In the genomic region with DNA sequence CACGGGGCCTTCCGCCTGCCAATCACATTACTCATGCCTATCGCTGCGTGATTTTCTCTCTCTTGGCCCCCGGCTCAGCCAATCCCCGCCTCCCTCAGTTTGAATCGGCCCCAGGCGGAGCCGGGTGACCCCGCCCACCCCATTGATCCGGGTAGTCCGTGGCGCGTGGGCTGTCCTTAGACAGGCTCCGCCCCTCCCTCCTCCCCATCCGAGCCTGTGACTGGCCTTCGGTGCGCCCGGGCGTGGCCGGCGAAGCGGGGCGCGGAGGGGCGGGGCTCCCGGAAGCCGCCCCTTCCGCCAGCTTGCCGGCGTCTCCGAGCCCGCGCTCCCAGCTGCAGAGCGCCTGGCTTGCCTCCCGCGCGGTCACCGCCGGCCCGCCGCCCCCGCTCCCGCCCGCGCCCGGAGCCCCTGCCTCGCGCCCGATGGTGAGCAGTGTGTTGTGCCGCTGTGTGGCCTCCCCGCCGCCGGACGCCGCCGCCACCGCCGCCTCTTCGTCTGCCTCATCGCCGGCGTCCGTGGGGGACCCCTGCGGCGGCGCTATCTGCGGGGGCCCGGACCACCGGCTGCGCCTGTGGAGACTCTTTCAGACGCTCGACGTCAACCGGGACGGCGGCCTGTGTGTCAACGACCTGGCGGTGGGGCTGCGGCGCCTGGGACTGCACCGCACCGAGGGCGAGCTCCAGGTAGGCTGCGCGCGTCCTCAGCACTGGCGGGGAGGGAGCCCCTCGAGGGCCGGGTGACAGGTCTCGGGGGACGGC, we compare ENCODE assay signal across 1 cellular context.
TF ChIP-seq lines count a peak whose summit lies in the region.

A gene (plus strand): TSS at position 335 of the 758 bp plus-strand sequence. CDS start 88 bp downstream, at position 423.

TF ChIP-seq in GM12878, 131 proteins besides CTCF, POLR2A, EP300 and RAD21 (continued from another document and continues in another):
- TF ChIP-seq, protein P1, sequence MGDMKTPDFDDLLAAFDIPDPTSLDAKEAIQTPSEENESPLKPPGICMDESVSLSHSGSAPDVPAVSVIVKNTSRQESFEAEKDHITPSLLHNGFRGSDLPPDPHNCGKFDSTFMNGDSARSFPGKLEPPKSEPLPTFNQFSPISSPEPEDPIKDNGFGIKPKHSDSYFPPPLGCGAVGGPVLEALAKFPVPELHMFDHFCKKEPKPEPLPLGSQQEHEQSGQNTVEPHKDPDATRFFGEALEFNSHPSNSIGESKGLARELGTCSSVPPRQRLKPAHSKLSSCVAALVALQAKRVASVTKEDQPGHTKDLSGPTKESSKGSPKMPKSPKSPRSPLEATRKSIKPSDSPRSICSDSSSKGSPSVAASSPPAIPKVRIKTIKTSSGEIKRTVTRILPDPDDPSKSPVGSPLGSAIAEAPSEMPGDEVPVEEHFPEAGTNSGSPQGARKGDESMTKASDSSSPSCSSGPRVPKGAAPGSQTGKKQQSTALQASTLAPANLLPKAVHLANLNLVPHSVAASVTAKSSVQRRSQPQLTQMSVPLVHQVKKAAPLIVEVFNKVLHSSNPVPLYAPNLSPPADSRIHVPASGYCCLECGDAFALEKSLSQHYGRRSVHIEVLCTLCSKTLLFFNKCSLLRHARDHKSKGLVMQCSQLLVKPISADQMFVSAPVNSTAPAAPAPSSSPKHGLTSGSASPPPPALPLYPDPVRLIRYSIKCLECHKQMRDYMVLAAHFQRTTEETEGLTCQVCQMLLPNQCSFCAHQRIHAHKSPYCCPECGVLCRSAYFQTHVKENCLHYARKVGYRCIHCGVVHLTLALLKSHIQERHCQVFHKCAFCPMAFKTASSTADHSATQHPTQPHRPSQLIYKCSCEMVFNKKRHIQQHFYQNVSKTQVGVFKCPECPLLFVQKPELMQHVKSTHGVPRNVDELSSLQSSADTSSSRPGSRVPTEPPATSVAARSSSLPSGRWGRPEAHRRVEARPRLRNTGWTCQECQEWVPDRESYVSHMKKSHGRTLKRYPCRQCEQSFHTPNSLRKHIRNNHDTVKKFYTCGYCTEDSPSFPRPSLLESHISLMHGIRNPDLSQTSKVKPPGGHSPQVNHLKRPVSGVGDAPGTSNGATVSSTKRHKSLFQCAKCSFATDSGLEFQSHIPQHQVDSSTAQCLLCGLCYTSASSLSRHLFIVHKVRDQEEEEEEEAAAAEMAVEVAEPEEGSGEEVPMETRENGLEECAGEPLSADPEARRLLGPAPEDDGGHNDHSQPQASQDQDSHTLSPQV (IDR thresholded peaks at IDR 0.05) = peak; percentile 29; the same call in 1 of the 2 replicates
- TF ChIP-seq ASH2L (IDR thresholded peaks at IDR 0.05; ENCODE audit: borderline replicate concordance, low read depth) (no peak), SP1 (IDR thresholded peaks at IDR 0.05; ENCODE audit: low read depth, low read length) (peak; percentile 85), STAT1 (conservative IDR thresholded peaks at IDR 0.05) (no peak), ETV6 (conservative IDR thresholded peaks at IDR 0.05 in 1 of 2, IDR thresholded peaks at IDR 0.05 in 1 of 2; ENCODE audit: borderline replicate concordance in 1 of 2, low read depth in 1 of 2) (no peak), FOS (IDR thresholded peaks at IDR 0.05; ENCODE audit: borderline replicate concordance, extremely low read depth, insufficient read length) (peak; percentile 47), PAX5 (IDR thresholded peaks at IDR 0.05; ENCODE audit: borderline replicate concordance, low read depth, low read length) (peak; percentile 69; the same call in 1 of the 2 replicates), BHLHE40 (IDR thresholded peaks at IDR 0.05; ENCODE audit: borderline replicate concordance in 1 of 2, low read depth in 2 of 2, low read length in 1 of 2) (peak in 1 of 2 experiments; percentile 53; a peak in 2 of 4 replicates), WRNIP1 (IDR thresholded peaks at IDR 0.05; ENCODE audit: borderline replicate concordance, low read depth, low read length) (no peak), RFX5 (IDR thresholded peaks at IDR 0.05; ENCODE audit: low read depth, low read length) (peak; percentile 39; the same call in 1 of the 2 replicates), TAF1 (IDR thresholded peaks at IDR 0.05; ENCODE audit: borderline replicate concordance, low read depth, low read length) (peak; percentile 79; the same call in 1 of the 2 replicates), LARP7 (IDR thresholded peaks at IDR 0.05) (peak; percentile 84), CREB1 (IDR thresholded peaks at IDR 0.05; ENCODE audit: low read depth) (no peak), CBX5 (IDR thresholded peaks at IDR 0.05; ENCODE audit: low read depth) (no peak)
- TF ChIP-seq, protein P2, sequence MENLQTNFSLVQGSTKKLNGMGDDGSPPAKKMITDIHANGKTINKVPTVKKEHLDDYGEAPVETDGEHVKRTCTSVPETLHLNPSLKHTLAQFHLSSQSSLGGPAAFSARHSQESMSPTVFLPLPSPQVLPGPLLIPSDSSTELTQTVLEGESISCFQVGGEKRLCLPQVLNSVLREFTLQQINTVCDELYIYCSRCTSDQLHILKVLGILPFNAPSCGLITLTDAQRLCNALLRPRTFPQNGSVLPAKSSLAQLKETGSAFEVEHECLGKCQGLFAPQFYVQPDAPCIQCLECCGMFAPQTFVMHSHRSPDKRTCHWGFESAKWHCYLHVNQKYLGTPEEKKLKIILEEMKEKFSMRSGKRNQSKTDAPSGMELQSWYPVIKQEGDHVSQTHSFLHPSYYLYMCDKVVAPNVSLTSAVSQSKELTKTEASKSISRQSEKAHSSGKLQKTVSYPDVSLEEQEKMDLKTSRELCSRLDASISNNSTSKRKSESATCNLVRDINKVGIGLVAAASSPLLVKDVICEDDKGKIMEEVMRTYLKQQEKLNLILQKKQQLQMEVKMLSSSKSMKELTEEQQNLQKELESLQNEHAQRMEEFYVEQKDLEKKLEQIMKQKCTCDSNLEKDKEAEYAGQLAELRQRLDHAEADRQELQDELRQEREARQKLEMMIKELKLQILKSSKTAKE (IDR thresholded peaks at IDR 0.05; ENCODE audit: low read depth, poor library complexity, severe bottlenecking) = no peak
- TF ChIP-seq, protein P3, sequence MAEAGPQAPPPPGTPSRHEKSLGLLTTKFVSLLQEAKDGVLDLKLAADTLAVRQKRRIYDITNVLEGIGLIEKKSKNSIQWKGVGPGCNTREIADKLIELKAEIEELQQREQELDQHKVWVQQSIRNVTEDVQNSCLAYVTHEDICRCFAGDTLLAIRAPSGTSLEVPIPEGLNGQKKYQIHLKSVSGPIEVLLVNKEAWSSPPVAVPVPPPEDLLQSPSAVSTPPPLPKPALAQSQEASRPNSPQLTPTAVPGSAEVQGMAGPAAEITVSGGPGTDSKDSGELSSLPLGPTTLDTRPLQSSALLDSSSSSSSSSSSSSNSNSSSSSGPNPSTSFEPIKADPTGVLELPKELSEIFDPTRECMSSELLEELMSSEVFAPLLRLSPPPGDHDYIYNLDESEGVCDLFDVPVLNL (IDR thresholded peaks at IDR 0.05; ENCODE audit: low read depth, low read length) = peak; percentile 69
- TF ChIP-seq, protein P4, sequence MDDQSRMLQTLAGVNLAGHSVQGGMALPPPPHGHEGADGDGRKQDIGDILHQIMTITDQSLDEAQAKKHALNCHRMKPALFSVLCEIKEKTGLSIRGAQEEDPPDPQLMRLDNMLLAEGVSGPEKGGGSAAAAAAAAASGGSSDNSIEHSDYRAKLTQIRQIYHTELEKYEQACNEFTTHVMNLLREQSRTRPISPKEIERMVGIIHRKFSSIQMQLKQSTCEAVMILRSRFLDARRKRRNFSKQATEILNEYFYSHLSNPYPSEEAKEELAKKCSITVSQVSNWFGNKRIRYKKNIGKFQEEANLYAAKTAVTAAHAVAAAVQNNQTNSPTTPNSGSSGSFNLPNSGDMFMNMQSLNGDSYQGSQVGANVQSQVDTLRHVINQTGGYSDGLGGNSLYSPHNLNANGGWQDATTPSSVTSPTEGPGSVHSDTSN (IDR thresholded peaks at IDR 0.05; ENCODE audit: insufficient replicate concordance, low read depth, low read length) = peak; percentile 96
- TF ChIP-seq, protein P5, sequence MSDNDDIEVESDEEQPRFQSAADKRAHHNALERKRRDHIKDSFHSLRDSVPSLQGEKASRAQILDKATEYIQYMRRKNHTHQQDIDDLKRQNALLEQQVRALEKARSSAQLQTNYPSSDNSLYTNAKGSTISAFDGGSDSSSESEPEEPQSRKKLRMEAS (IDR thresholded peaks at IDR 0.05; ENCODE audit: low read depth, low read length) = 0 out of 2 replicates have a peak, but pooled peaks have one; percentile 12
- TF ChIP-seq, protein P6, sequence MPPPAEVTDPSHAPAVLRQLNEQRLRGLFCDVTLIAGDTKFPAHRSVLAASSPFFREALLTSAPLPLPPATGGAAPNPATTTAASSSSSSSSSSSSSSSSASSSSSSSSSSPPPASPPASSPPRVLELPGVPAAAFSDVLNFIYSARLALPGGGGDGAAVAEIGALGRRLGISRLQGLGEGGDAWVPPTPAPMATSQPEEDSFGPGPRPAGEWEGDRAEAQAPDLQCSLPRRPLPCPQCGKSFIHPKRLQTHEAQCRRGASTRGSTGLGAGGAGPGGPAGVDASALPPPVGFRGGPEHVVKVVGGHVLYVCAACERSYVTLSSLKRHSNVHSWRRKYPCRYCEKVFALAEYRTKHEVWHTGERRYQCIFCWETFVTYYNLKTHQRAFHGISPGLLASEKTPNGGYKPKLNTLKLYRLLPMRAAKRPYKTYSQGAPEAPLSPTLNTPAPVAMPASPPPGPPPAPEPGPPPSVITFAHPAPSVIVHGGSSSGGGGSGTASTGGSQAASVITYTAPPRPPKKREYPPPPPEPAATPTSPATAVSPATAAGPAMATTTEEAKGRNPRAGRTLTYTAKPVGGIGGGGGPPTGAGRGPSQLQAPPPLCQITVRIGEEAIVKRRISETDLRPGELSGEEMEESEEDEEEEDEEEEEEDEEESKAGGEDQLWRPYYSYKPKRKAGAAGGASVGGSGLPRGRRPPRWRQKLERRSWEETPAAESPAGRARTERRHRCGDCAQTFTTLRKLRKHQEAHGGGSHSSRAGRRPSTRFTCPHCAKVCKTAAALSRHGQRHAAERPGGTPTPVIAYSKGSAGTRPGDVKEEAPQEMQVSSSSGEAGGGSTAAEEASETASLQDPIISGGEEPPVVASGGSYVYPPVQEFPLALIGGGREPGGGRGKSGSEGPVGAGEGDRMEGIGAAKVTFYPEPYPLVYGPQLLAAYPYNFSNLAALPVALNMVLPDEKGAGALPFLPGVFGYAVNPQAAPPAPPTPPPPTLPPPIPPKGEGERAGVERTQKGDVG (CRISPR knock-in tag; IDR thresholded peaks at IDR 0.05) = no peak
- TF ChIP-seq, protein P7, sequence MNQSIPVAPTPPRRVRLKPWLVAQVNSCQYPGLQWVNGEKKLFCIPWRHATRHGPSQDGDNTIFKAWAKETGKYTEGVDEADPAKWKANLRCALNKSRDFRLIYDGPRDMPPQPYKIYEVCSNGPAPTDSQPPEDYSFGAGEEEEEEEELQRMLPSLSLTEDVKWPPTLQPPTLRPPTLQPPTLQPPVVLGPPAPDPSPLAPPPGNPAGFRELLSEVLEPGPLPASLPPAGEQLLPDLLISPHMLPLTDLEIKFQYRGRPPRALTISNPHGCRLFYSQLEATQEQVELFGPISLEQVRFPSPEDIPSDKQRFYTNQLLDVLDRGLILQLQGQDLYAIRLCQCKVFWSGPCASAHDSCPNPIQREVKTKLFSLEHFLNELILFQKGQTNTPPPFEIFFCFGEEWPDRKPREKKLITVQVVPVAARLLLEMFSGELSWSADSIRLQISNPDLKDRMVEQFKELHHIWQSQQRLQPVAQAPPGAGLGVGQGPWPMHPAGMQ (IDR thresholded peaks at IDR 0.05; ENCODE audit: borderline replicate concordance) = no peak
- TF ChIP-seq, protein P8, sequence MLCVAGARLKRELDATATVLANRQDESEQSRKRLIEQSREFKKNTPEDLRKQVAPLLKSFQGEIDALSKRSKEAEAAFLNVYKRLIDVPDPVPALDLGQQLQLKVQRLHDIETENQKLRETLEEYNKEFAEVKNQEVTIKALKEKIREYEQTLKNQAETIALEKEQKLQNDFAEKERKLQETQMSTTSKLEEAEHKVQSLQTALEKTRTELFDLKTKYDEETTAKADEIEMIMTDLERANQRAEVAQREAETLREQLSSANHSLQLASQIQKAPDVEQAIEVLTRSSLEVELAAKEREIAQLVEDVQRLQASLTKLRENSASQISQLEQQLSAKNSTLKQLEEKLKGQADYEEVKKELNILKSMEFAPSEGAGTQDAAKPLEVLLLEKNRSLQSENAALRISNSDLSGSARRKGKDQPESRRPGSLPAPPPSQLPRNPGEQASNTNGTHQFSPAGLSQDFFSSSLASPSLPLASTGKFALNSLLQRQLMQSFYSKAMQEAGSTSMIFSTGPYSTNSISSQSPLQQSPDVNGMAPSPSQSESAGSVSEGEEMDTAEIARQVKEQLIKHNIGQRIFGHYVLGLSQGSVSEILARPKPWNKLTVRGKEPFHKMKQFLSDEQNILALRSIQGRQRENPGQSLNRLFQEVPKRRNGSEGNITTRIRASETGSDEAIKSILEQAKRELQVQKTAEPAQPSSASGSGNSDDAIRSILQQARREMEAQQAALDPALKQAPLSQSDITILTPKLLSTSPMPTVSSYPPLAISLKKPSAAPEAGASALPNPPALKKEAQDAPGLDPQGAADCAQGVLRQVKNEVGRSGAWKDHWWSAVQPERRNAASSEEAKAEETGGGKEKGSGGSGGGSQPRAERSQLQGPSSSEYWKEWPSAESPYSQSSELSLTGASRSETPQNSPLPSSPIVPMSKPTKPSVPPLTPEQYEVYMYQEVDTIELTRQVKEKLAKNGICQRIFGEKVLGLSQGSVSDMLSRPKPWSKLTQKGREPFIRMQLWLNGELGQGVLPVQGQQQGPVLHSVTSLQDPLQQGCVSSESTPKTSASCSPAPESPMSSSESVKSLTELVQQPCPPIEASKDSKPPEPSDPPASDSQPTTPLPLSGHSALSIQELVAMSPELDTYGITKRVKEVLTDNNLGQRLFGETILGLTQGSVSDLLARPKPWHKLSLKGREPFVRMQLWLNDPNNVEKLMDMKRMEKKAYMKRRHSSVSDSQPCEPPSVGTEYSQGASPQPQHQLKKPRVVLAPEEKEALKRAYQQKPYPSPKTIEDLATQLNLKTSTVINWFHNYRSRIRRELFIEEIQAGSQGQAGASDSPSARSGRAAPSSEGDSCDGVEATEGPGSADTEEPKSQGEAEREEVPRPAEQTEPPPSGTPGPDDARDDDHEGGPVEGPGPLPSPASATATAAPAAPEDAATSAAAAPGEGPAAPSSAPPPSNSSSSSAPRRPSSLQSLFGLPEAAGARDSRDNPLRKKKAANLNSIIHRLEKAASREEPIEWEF (IDR thresholded peaks at IDR 0.05; ENCODE audit: insufficient replicate concordance, low read depth, low read length) = peak; percentile 66
